ENCODE assay signal across 12 cellular contexts in genomic region chr1:1622578-1623094, GRCh38.
"Had no signal": no experiment of that assay in that cellular context is flagged by ENCODE, and none has a peak within 500 bp of the region (broad histone marks: within the 10 kb centered on the region; RNA-seq: fewer than 3 reads in every experiment).

No MANE protein-coding gene starts in this region.

- H3K9me3 ChIP-seq: prostate gland, tibial artery had no signal

- H3K4me1 ChIP-seq: prostate gland had no signal

- H3K4me3 ChIP-seq: coronary artery, prostate gland, tibial artery had no signal

- H3K27me3 Mint-ChIP-seq: activated CD4-positive, alpha-beta memory T cell treated with anti-CD3 and anti-CD28 coated beads, Interleukin-2, amount 10 ng/mL, durations not matched to agents 7 days and 5 days; activated CD4-positive, alpha-beta T cell treated with anti-CD3 and anti-CD28 coated beads for 36 hours; naive B cell had no signal

- H3K27ac Mint-ChIP-seq: activated CD4-positive, alpha-beta memory T cell treated with anti-CD3 and anti-CD28 coated beads, Interleukin-2, amount 10 ng/mL, durations not matched to agents 7 days and 5 days; activated CD4-positive, alpha-beta T cell treated with anti-CD3 and anti-CD28 coated beads for 36 hours had no signal

- H3K27ac ChIP-seq: coronary artery, prostate gland, tibial artery, VCaP had no signal

- H3K36me3 ChIP-seq: prostate gland had no signal

- H3K4me3 Mint-ChIP-seq: activated CD4-positive, alpha-beta memory T cell treated with anti-CD3 and anti-CD28 coated beads, Interleukin-2, amount 10 ng/mL, durations not matched to agents 7 days and 5 days; activated CD4-positive, alpha-beta T cell treated with anti-CD3 and anti-CD28 coated beads for 36 hours had no signal

- H3K36me3 Mint-ChIP-seq: naive B cell had no signal

- H3K9me3 Mint-ChIP-seq: activated CD4-positive, alpha-beta memory T cell treated with anti-CD3 and anti-CD28 coated beads, Interleukin-2, amount 10 ng/mL, durations not matched to agents 7 days and 5 days; naive B cell had no signal

- DNase-seq: activated CD4-positive, alpha-beta memory T cell treated with anti-CD3 and anti-CD28 coated beads, Interleukin-2, amount 10 ng/mL, durations not matched to agents 7 days and 5 days; activated CD4-positive, alpha-beta T cell treated with anti-CD3 and anti-CD28 coated beads for 36 hours; activated gamma-delta T cell treated with Interleukin-2 at 50 U/mL for 16 hours; central memory CD4-positive, alpha-beta T cell; effector CD8-positive, alpha-beta T cell; naive B cell; stimulated activated CD4-positive, alpha-beta T cell treated with anti-CD3 and anti-CD28 coated beads, Interleukin-15, amount 100 ng/mL, for 24 hours; T-helper 9 cell; tibial artery had no signal
